15 cellular contexts compared by ENCODE assay signal in genomic region chr6:84618836-84619235, GRCh38.
DNase-seq lines count a peak whose midpoint lies in the region; ATAC-seq, FAIRE-seq and TF ChIP-seq lines count a peak whose summit lies in the region.
"Had no signal": no experiment of that assay in that cellular context is flagged by ENCODE, and none has a peak within 500 bp of the region (broad histone marks: within the 10 kb centered on the region; RNA-seq: fewer than 3 reads in every experiment).

No MANE protein-coding gene starts in this region.

- no peak for TF ChIP-seq RAD21 in H1 (IDR thresholded peaks at IDR 0.05 in 1 of 2, conservative IDR thresholded peaks at IDR 0.05 in 1 of 2; ENCODE audit: low read depth in 2 of 2, low read length in 2 of 2)

- TF ChIP-seq POLR2A in H1 (IDR thresholded peaks at IDR 0.05; ENCODE audit: control extremely low read depth in 1 of 2, low read depth in 2 of 2, low read length in 2 of 2), result no peak

- CTCF ChIA-PET in H1 (lab: Charles Lee; ENCODE audit: partially characterized antibody), result no interaction called here

- H2BK15ac ChIP-seq in H1 (ENCODE audit: low read length), result no peak overlapping the region

- no peaks in the 10 kb centered on the region for H3K23me2 ChIP-seq in H1 (ENCODE audit: low read depth, low read length)

- no peak overlapping the region for H3K4ac ChIP-seq in H1 (replicated peaks; ENCODE audit: insufficient read length, low read depth, low read length)

- no peak overlapping the region for H4K91ac ChIP-seq in H1 (replicated peaks; ENCODE audit: insufficient read length, low read length)

- no peak overlapping the region for H2AK5ac ChIP-seq in H1 (ENCODE audit: low read depth, low read length)

- H3K27ac ChIP-seq in ACC112 (ENCODE audit: low read depth, low read length) (peak overlapping the region; percentile 89), H1 (ENCODE audit: low read depth, low read length) (no peak overlapping the region), small intestine (ENCODE audit: low read depth in 1 of 2, low read length in 1 of 2) (no peak overlapping the region)
- H3K27ac ChIP-seq: adrenal gland, esophagus muscularis mucosa, left lung, stomach had no signal

- H3K4me3 ChIP-seq in ACC112 (ENCODE audit: low read depth, low read length), result no peak overlapping the region
- H3K4me3 ChIP-seq in H1 (ENCODE audit: extremely low read depth in 1 of 4, insufficient read depth in 2 of 4, low read depth in 3 of 4, low read length in 4 of 4), result no peak overlapping the region
- H3K4me3 ChIP-seq in small intestine (ENCODE audit: low read depth in 1 of 2, low read length in 2 of 2), result no peak overlapping the region
- H3K4me3 ChIP-seq: adrenal gland, esophagus muscularis mucosa, left lung, stomach had no signal

- H3K79me1 ChIP-seq in H1 (ENCODE audit: low read depth, low read length), result no peaks in the 10 kb centered on the region

- DNase-seq in NCI-H2227 (lab: John Stamatoyannopoulos, UW; ENCODE audit: unreplicated experiment) (peak; percentile 48), H1 (ENCODE audit: low read depth in 1 of 2, low spot score in 2 of 2) (peak in 1 of 2 experiments; percentile 46), islet precursor cell (peak; percentile 71), left lobe of liver (ENCODE audit: low spot score) (no peak), small intestine (no peak), NCI-H1417 treated with DMSO at 0.1 percent for 48 hours (lab: John Stamatoyannopoulos, UW) (no peak)
- DNase-seq: adrenal gland, left lung, NCI-H1105 treated with DMSO at 0.1 percent for 48 hours, occipital lobe, stomach had no signal

- no peak overlapping the region for H2BK5ac ChIP-seq in H1 (ENCODE audit: low read depth, low read length)

- H3K18ac ChIP-seq in H1 (ENCODE audit: extremely low read depth, low read length), result no peak overlapping the region

- H3K23ac ChIP-seq in H1 (ENCODE audit: insufficient read length), result no peak overlapping the region

- peak overlapping the region in 1 of 2 experiments; percentile 42; a peak in 1 of 4 replicates for H3K4me2 ChIP-seq in H1 (ENCODE audit: insufficient read depth in 1 of 2, low read depth in 2 of 2, low read length in 2 of 2)

- H4K20me1 ChIP-seq in H1 (replicated peaks in 1 of 2; ENCODE audit: control insufficient read depth in 1 of 2, insufficient read depth in 2 of 2, low read length in 2 of 2), result no peaks in the 10 kb centered on the region

- H3K36me3 ChIP-seq in ACC112 (ENCODE audit: insufficient read depth, low read length) (no peaks in the 10 kb centered on the region), H1 (ENCODE audit: control insufficient read depth in 2 of 4, insufficient read depth in 4 of 4, low read length in 3 of 4) (no peaks in the 10 kb centered on the region), small intestine (ENCODE audit: control insufficient read depth in 2 of 2, insufficient read depth in 2 of 2, low read length in 2 of 2) (no peaks in the 10 kb centered on the region)
- H3K36me3 ChIP-seq: adrenal gland, esophagus muscularis mucosa, left lung, stomach had no signal

- FAIRE-seq in H1 (lab: Jason Lieb, UNC) (peak; percentile 62), small intestine (lab: Jason Lieb, UNC) (no peak)
- FAIRE-seq: GM18507 had no signal

- H3K79me2 ChIP-seq in ACC112 (ENCODE audit: control insufficient read depth, insufficient read depth, low read length, unreplicated experiment) (no peaks in the 10 kb centered on the region), H1 (ENCODE audit: control insufficient read depth in 1 of 2, insufficient read depth in 2 of 2, low read length in 2 of 2) (no peaks in the 10 kb centered on the region)

- H3K14ac ChIP-seq in H1 (ENCODE audit: insufficient read length), result no peak overlapping the region

- no peak overlapping the region for H2BK20ac ChIP-seq in H1 (ENCODE audit: low read length)

- no peak overlapping the region for H4K5ac ChIP-seq in H1 (ENCODE audit: insufficient read length, low read depth, low read length)

- POLR2A ChIA-PET in H1 (lab: Charles Lee; ENCODE audit: partially characterized antibody), result no interaction called here

- H3K9ac ChIP-seq in H1 (replicated peaks in 1 of 4; ENCODE audit: extremely low read depth in 1 of 4, low read depth in 3 of 4, low read length in 3 of 4), result no peak overlapping the region

- no peaks in the 10 kb centered on the region for H3K27me3 ChIP-seq in ACC112 (ENCODE audit: insufficient read depth, low read length)
- H3K27me3 ChIP-seq in H1 (replicated peaks in 1 of 4; ENCODE audit: control insufficient read depth in 3 of 4, extremely low read depth in 1 of 4, insufficient read depth in 3 of 4, low read length in 3 of 4), result no peaks in the 10 kb centered on the region
- H3K27me3 ChIP-seq in small intestine (ENCODE audit: control insufficient read depth in 2 of 2, insufficient read depth in 2 of 2, low read length in 2 of 2), result no peaks in the 10 kb centered on the region
- H3K27me3 ChIP-seq: adrenal gland, esophagus muscularis mucosa, left lung, stomach had no signal

- no peak for TF ChIP-seq EP300 in H1 (IDR thresholded peaks at IDR 0.05; ENCODE audit: borderline replicate concordance in 1 of 2, low read depth in 2 of 2, low read length in 2 of 2)

- no peak for TF ChIP-seq CTCF in H1 (IDR thresholded peaks at IDR 0.05; ENCODE audit: control extremely low read depth in 1 of 3, insufficient read depth in 1 of 3, low read depth in 1 of 3, low read length in 3 of 3)

- no peak overlapping the region for H3K56ac ChIP-seq in H1 (replicated peaks; ENCODE audit: insufficient read length, low read depth, low read length)

- H3K4me1 ChIP-seq in ACC112 (ENCODE audit: control insufficient read depth, insufficient read depth, low read length, unreplicated experiment) (peaks cover 23% of the 10 kb centered on the region), H1 (replicated peaks in 1 of 4; ENCODE audit: control insufficient read depth in 3 of 4, insufficient read depth in 4 of 4, low read length in 3 of 4) (peaks cover 0 to 3% (median 2%) of the 10 kb centered on the region in 4 experiments; a peak in 3 of 7 replicates), small intestine (ENCODE audit: control insufficient read depth in 2 of 2, insufficient read depth in 1 of 2, low read depth in 1 of 2, low read length in 1 of 2) (no peaks in the 10 kb centered on the region)
- H3K4me1 ChIP-seq: adrenal gland, esophagus muscularis mucosa, left lung, stomach had no signal

- H2BK12ac ChIP-seq in H1 (ENCODE audit: low read depth, low read length), result no peak overlapping the region; the same call in 1 of the 2 replicates

- H3K9me3 ChIP-seq in H1 (ENCODE audit: insufficient read depth in 2 of 2, low read depth in 1 of 2, low read length in 1 of 2) (no peaks in the 10 kb centered on the region), small intestine (ENCODE audit: control insufficient read depth, low read depth) (no peaks in the 10 kb centered on the region)
- H3K9me3 ChIP-seq: adrenal gland, esophagus muscularis mucosa had no signal

- H2BK120ac ChIP-seq in H1 (replicated peaks; ENCODE audit: low read depth, low read length), result no peak overlapping the region

- 67% methylated on average over 6 of the region's 6 CpGs; no CpG with 5 or more reads in 1 of the 2 experiments for WGBS in H1 (ENCODE audit: extremely low coverage in 1 of 2, insufficient coverage in 1 of 2, insufficient read length in 1 of 2, insufficient replicate concordance in 2 of 2, low coverage in 1 of 2, low lambda C conversion rate in 2 of 2, missing lambda C conversion rate in 1 of 2), 2 experiments
- WGBS in small intestine, 3 donors, result 58 to 64% (median 63%) methylated on average over 6 of the region's 6 CpGs

- H2AFZ ChIP-seq in ACC112 (ENCODE audit: low read length, unreplicated experiment) (no peak overlapping the region), H1 (ENCODE audit: low read length) (peak overlapping the region; percentile 94; the same call in 1 of the 2 replicates)

- ATAC-seq in left lobe of liver, result no peak
- ATAC-seq in GM18858 (IDR thresholded peaks at IDR 0.05; ENCODE audit: unreplicated experiment), result no peak
- ATAC-seq: left lung had no signal

- no peak overlapping the region for H4K8ac ChIP-seq in H1 (ENCODE audit: extremely low read depth, insufficient read depth, low read length)

TF ChIP-seq in H1, 55 proteins besides CTCF, POLR2A, EP300 and RAD21 (continues in another document):
- TF ChIP-seq PHF8 (conservative IDR thresholded peaks at IDR 0.05; ENCODE audit: low read depth, low read length), result no peak
- TF ChIP-seq BRCA1 (IDR thresholded peaks at IDR 0.05; ENCODE audit: low read depth, low read length), result no peak
- TF ChIP-seq KDM5A (IDR thresholded peaks at IDR 0.05; ENCODE audit: low read length), result no peak

Comparison
In these comparisons a context has a peak if more than half of its experiments do, and no peak if none do; other contexts are left out.
1. DNase-seq: peak in NCI-H2227 (single experiment) and islet precursor cell (single experiment); none in left lobe of liver (single experiment), small intestine (single experiment) and NCI-H1417 treated with DMSO at 0.1 percent for 48 hours (single experiment).